ENCODE assay signal across 27 cellular contexts in the genomic region with DNA sequence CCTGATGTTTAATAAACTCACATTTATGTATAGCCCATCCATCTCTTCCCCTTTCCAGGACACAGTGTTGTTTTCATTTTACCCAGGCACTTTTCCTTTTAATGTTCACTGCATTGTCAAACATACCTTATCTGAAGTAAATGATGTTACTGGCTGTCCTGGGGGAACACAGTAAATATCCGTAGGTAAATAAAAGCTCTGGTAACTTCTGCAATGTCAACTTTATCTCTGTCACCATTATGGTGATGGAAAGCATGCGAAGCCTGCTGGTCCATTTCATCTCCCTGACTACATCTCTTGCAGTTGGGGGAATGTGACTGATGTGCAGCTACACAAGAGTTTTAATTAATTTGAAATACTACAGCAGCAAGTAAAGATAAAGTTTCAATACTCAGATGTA.
"Had no signal": no experiment of that assay in that cellular context is flagged by ENCODE, and none has a peak within 500 bp of the region (broad histone marks: within the 10 kb centered on the region; RNA-seq: fewer than 3 reads in every experiment).

No MANE protein-coding gene starts in this region.

- H3K27ac Mint-ChIP-seq: stimulated activated effector memory CD8-positive, alpha-beta T cell treated with anti-CD3 and anti-CD28 coated beads, Interleukin-12 subunit alpha, Interleukin-12 subunit beta, amount 100 ng/mL, for 72 hours; stimulated activated memory B cell treated with anti-CD40 and anti-IgM and Interleukin-4, amounts not matched to agents 10 μg/mL and 1 μg/mL and 100 μg/mL, for 72 hours; stimulated activated naive CD8-positive, alpha-beta T cell treated with anti-CD3 and anti-CD28 coated beads, Interleukin-15, amount 100 ng/mL, for 72 hours; stimulated activated naive CD8-positive, alpha-beta T cell treated with anti-CD3 and anti-CD28 coated beads, Interleukin-15, Interleukin-2, amounts not matched to agents 100 ng/mL and 50 ng/mL, for 24 hours; type B pancreatic cell had no signal

- H3K36me3 ChIP-seq: stomach, suprapubic skin, thoracic aorta, thyroid gland, tibial artery, tibial nerve, transverse colon, upper lobe of left lung, upper lobe of right lung, uterus, vagina had no signal

- DNase-seq: stimulated activated CD4-positive, alpha-beta T cell treated with anti-CD3 and anti-CD28 coated beads, Interleukin-2, amount 100 ng/mL, for 48 hours; stimulated activated CD4-positive, alpha-beta T cell treated with anti-CD3 and anti-CD28 coated beads, Interleukin-4, amount 100 ng/mL, for 1 hour; stimulated activated CD4-positive, alpha-beta T cell treated with anti-CD3 and anti-CD28 coated beads, Interleukin-4, amount 100 ng/mL, for 24 hours; stimulated activated CD4-positive, alpha-beta T cell treated with anti-CD3 and anti-CD28 coated beads, Interleukin-4, amount 100 ng/mL, for 4 hours; stimulated activated CD8-positive, alpha-beta memory T cell treated with anti-CD3 and anti-CD28 coated beads, Interleukin-4, amount 100 ng/mL, for 48 hours; stimulated activated naive CD4-positive, alpha-beta T cell; stimulated activated naive CD4-positive, alpha-beta T cell treated with Interleukin-2 at 50 U/mL for 16 hours; stimulated activated naive CD8-positive, alpha-beta T cell treated with anti-CD3 and anti-CD28 coated beads, Interleukin-15, amount 100 ng/mL, for 72 hours; stimulated activated naive CD8-positive, alpha-beta T cell treated with anti-CD3 and anti-CD28 coated beads, Interleukin-15, Interleukin-2, amounts not matched to agents 100 U/mL and 50 U/mL, for 24 hours; stomach; substantia nigra; testis; thyroid gland; tibial artery; transverse colon; trophoblast cell; upper lobe of left lung; upper lobe of right lung; uterus had no signal

- H3K27me3 Mint-ChIP-seq: stimulated activated memory B cell treated with anti-CD40 and anti-IgM and Interleukin-4, amounts not matched to agents 10 μg/mL and 1 μg/mL and 100 μg/mL, for 72 hours; stimulated activated naive CD8-positive, alpha-beta T cell treated with anti-CD3 and anti-CD28 coated beads, Interleukin-15, amount 100 ng/mL, for 72 hours; stimulated activated naive CD8-positive, alpha-beta T cell treated with anti-CD3 and anti-CD28 coated beads, Interleukin-15, Interleukin-2, amounts not matched to agents 100 ng/mL and 50 ng/mL, for 24 hours; type B pancreatic cell had no signal

- H3K9me3 ChIP-seq: stomach, suprapubic skin, testis, thoracic aorta, thyroid gland, tibial artery, tibial nerve, transverse colon, upper lobe of left lung, upper lobe of right lung, uterus, vagina had no signal

- H3K4me3 ChIP-seq: stomach, suprapubic skin, testis, thoracic aorta, thyroid gland, tibial artery, tibial nerve, transverse colon, upper lobe of left lung, upper lobe of right lung, uterus, vagina had no signal

- H3K27me3 ChIP-seq: stomach, suprapubic skin, testis, thyroid gland, tibial artery, tibial nerve, transverse colon, upper lobe of left lung, upper lobe of right lung, uterus, vagina had no signal

- H3K36me3 Mint-ChIP-seq: stimulated activated effector memory CD8-positive, alpha-beta T cell treated with anti-CD3 and anti-CD28 coated beads, Interleukin-12 subunit alpha, Interleukin-12 subunit beta, amount 100 ng/mL, for 72 hours; stimulated activated memory B cell treated with anti-CD40 and anti-IgM and Interleukin-4, amounts not matched to agents 10 μg/mL and 1 μg/mL and 100 μg/mL, for 72 hours; type B pancreatic cell had no signal

- H3K4me1 ChIP-seq: suprapubic skin, tibial artery, transverse colon, upper lobe of left lung, upper lobe of right lung, uterus, vagina had no signal

- H3K27ac ChIP-seq: stomach, suprapubic skin, testis, thoracic aorta, thyroid gland, tibial artery, tibial nerve, transverse colon, upper lobe of left lung, upper lobe of right lung, uterus, vagina had no signal

- H3K9me3 Mint-ChIP-seq: type B pancreatic cell had no signal

- ATAC-seq: stimulated activated effector memory CD8-positive, alpha-beta T cell treated with anti-CD3 and anti-CD28 coated beads, Interleukin-12 subunit alpha, Interleukin-12 subunit beta, amount 100 ng/mL, for 72 hours; stimulated activated memory B cell treated with anti-CD40 and anti-IgM and Interleukin-4, amounts not matched to agents 10 μg/mL and 1 μg/mL and 100 μg/mL, for 72 hours; stimulated activated naive CD8-positive, alpha-beta T cell treated with anti-CD3 and anti-CD28 coated beads, Interleukin-15, amount 100 ng/mL, for 72 hours; stimulated activated naive CD8-positive, alpha-beta T cell treated with anti-CD3 and anti-CD28 coated beads, Interleukin-15, Interleukin-2, amounts not matched to agents 100 U/mL and 50 U/mL, for 24 hours; upper lobe of right lung had no signal

- H3K4me1 Mint-ChIP-seq: stimulated activated effector memory CD8-positive, alpha-beta T cell treated with anti-CD3 and anti-CD28 coated beads, Interleukin-12 subunit alpha, Interleukin-12 subunit beta, amount 100 ng/mL, for 72 hours; stimulated activated memory B cell treated with anti-CD40 and anti-IgM and Interleukin-4, amounts not matched to agents 10 μg/mL and 1 μg/mL and 100 μg/mL, for 72 hours; stimulated activated naive CD8-positive, alpha-beta T cell treated with anti-CD3 and anti-CD28 coated beads, Interleukin-15, amount 100 ng/mL, for 72 hours had no signal

- H3K4me3 Mint-ChIP-seq: stimulated activated effector memory CD8-positive, alpha-beta T cell treated with anti-CD3 and anti-CD28 coated beads, Interleukin-12 subunit alpha, Interleukin-12 subunit beta, amount 100 ng/mL, for 72 hours; stimulated activated memory B cell treated with anti-CD40 and anti-IgM and Interleukin-4, amounts not matched to agents 10 μg/mL and 1 μg/mL and 100 μg/mL, for 72 hours; stimulated activated naive CD8-positive, alpha-beta T cell treated with anti-CD3 and anti-CD28 coated beads, Interleukin-15, amount 100 ng/mL, for 72 hours; stimulated activated naive CD8-positive, alpha-beta T cell treated with anti-CD3 and anti-CD28 coated beads, Interleukin-15, Interleukin-2, amounts not matched to agents 100 ng/mL and 50 ng/mL, for 24 hours; type B pancreatic cell had no signal
